8 cellular contexts compared by ENCODE assay signal in the genomic region with DNA sequence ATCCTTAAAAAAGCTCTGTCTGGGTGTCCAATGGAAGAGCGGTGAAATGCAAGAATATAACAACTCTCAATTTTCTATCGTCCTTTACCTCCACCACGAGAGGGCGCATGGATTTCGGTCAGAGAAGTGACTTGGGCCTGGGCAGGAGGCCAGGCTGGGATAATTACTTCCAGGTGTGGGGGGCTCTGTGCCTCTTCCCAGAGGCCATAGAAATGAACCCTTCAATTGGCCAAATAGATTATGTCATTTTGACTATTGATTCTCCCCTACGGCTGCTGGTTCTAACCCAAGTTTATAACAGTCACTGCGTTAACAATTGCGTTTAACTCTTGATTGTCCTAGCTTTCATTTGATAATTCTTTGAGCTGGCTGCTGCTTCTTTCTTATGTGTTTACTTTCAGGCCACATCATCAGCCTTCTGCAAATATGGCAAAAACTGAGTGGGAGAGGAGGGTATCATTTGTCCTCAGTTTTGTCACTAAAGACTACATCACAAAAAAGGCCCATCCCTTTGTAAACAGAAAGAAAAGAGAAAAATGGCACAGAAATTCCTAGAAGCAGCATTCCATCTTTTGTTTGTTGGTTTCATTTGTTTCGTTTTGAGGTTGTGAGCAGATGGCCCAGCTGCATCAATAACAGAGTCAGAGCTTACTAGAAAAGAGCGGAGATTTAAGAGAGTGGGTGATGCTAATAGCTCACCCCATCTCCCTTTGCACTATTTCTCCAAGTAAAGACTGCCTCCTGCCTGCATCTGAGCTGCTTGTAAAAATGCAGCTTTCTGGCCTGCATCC. TPM values are rescaled to one million over a fixed set of nuclear protein-coding genes. Genes with fewer than 3 reads are reported as not detected.
DNase-seq lines count a peak whose midpoint lies in the region; ATAC-seq and TF ChIP-seq lines count a peak whose summit lies in the region.

No MANE protein-coding gene starts in this region.

- no peaks in the 10 kb centered on the region for H3K9me3 ChIP-seq in lower lobe of right lung

- H3K4me3 ChIP-seq in lower lobe of right lung, result no peak overlapping the region

- peak; percentile 79 for TF ChIP-seq CTCF in lower lobe of right lung (IDR thresholded peaks at IDR 0.05)

- peak; percentile 39 for DNase-seq in Caki2 (ENCODE audit: low read depth)
- peak; percentile 98 for DNase-seq in NCI-H69 (lab: John Stamatoyannopoulos, UW)
- DNase-seq in activated CD4-positive, alpha-beta T cell treated with anti-CD3 and anti-CD28 coated beads, Interleukin-2, amount 50 U/mL, for 24 hours (ENCODE audit: low read depth in 1 of 2, low spot score in 1 of 2), result peak; percentile 45 to 68
- peak; percentile 69 to 80 for DNase-seq in dermis microvascular lymphatic vessel endothelial cell (ENCODE audit: low read depth in 2 of 2)
- peak; percentile 65 for DNase-seq in lower lobe of right lung
- DNase-seq in stimulated activated CD4-positive, alpha-beta T cell treated with anti-CD3 and anti-CD28 coated beads, TNF-alpha, amount 100 ng/mL, for 48 hours (ENCODE audit: low read depth in 3 of 3), result peak; percentile 32 to 71 (median 54)

- peak; percentile 64 for ATAC-seq in HG03354 (IDR thresholded peaks at IDR 0.05; ENCODE audit: poor library complexity, severe bottlenecking, unreplicated experiment)
- ATAC-seq in lower lobe of right lung, result peak; percentile 76 to 77
- ATAC-seq in GM18870 (IDR thresholded peaks at IDR 0.05; ENCODE audit: unreplicated experiment), result no peak

- H3K27ac ChIP-seq in lower lobe of right lung, result no peak overlapping the region

- H3K36me3 ChIP-seq in lower lobe of right lung, result no peaks in the 10 kb centered on the region

- H3K27me3 ChIP-seq in lower lobe of right lung (ENCODE audit: low read depth), result no peaks in the 10 kb centered on the region

- peaks cover 9% of the 10 kb centered on the region for H3K4me1 ChIP-seq in lower lobe of right lung

- in situ Hi-C loops in Caki2 (cut with HindIII; ENCODE audit: low pct_unique_long_range_greater_than_20kb, low sequenced_read_pairs), result no loop called here

- intact Hi-C loops in lower lobe of right lung (cut with DNase I), result loop anchor here (5.0 kb wide), 1 partner anchor 102 kb away; no protein-coding TSS in a partner anchor

RNA-seq across cellular contexts. Expression of a gene that starts 45.4 kb away (rescaled TPM):
- 43.8 and 44.6 TPM in 2 replicates for total RNA-seq in Caki2 (2014; rRNA removed; shearing (Covaris generic); ENCODE audit: low replicate concordance)
- 45.6 and 54.0 TPM in 2 replicates for total RNA-seq in dermis microvascular lymphatic vessel endothelial cell
- 53.8 TPM for total RNA-seq in lower lobe of right lung

Comparison
In these comparisons a context has a peak if more than half of its experiments do, and no peak if none do; other contexts are left out.
1. DNase-seq: peak in every context shown above with its lines; median percentile 98 in NCI-H69; 74 in dermis microvascular lymphatic vessel endothelial cell; 65 in lower lobe of right lung; 56 in activated CD4-positive, alpha-beta T cell treated with anti-CD3 and anti-CD28 coated beads, Interleukin-2, amount 50 U/mL, for 24 hours; 54 in stimulated activated CD4-positive, alpha-beta T cell treated with anti-CD3 and anti-CD28 coated beads, TNF-alpha, amount 100 ng/mL, for 48 hours; 39 in Caki2.